12 cellular contexts compared by ENCODE assay signal in genomic region chr9:134413112-134413715, GRCh38.
DNase-seq lines count a peak whose midpoint lies in the region; ATAC-seq and TF ChIP-seq lines count a peak whose summit lies in the region.
"Had no signal": no experiment of that assay in that cellular context is flagged by ENCODE, and none has a peak within 500 bp of the region (broad histone marks: within the 10 kb centered on the region; RNA-seq: fewer than 3 reads in every experiment).

No MANE protein-coding gene starts in this region.

- H3K9me3 ChIP-seq in stomach: no peaks in the 10 kb centered on the region
- H3K9me3 ChIP-seq: Caco-2 had no signal

- H3K4me1 Mint-ChIP-seq in WTC11: peaks cover 6% of the 10 kb centered on the region; the same call in 1 of the 2 replicates

- H3K36me3 ChIP-seq in stomach: peaks cover 31 to 54% (median 45%) of the 10 kb centered on the region in 4 donors

- no peaks in the 10 kb centered on the region for H3K9me3 Mint-ChIP-seq in WTC11

- no peak overlapping the region for H3K4me3 Mint-ChIP-seq in WTC11

- no peak for ATAC-seq in WTC11

- no peak for TF ChIP-seq POLR2A in stomach (IDR thresholded peaks at IDR 0.05)

- intact Hi-C loops in stomach (cut with DNase I; ENCODE audit: low total_unique reads): no loop called here

- CTCF ChIA-PET in WTC11 (lab: Charles Lee): no interaction called here

- WGBS in stomach, 5 donors: 86 to 94% (median 88%) methylated on average over 7 to 13 of the region's 13 CpGs

- TF ChIP-seq CTCF in WTC11 (IDR thresholded peaks at IDR 0.05) (no peak), stomach (IDR thresholded peaks at IDR 0.05) (no peak)

- no peaks in the 10 kb centered on the region for H3K36me3 Mint-ChIP-seq in WTC11

- no peaks in the 10 kb centered on the region for H3K27me3 Mint-ChIP-seq in WTC11 (ENCODE audit: low read depth)

- peak overlapping the region; percentile 58 for H3K27ac ChIP-seq in layer of hippocampus (ENCODE audit: low read depth, low read length)
- H3K27ac ChIP-seq in stomach: peak overlapping the region in 3 of 5 donors; percentile 15 to 67 (median 53)
- H3K27ac ChIP-seq: 22Rv1 had no signal

- H3K4me1 ChIP-seq in stomach: peaks cover 52 to 80% (median 70%) of the 10 kb centered on the region in 4 donors

- peak overlapping the region; percentile 84; the same call in 1 of the 2 replicates for H3K27ac Mint-ChIP-seq in WTC11

- POLR2A ChIA-PET in WTC11 (lab: Charles Lee): no interaction called here

- H3K4me3 ChIP-seq in stomach: no peak overlapping the region

- DNase-seq in DMS79 treated with DMSO at 0.1 percent for 48 hours (lab: John Stamatoyannopoulos, UW) (peak; percentile 24), DMS79 (lab: John Stamatoyannopoulos, UW) (no peak), WTC11 (ENCODE audit: low spot score) (no peak), stomach (no peak), NOMO-1 treated with DMSO at 0.1 percent for 48 hours (lab: John Stamatoyannopoulos, UW; ENCODE audit: unreplicated experiment) (no peak)
- no peak for DNase-seq in activated CD4-positive, alpha-beta T cell treated with anti-CD3 and anti-CD28 coated beads for 48 hours
- no peak for DNase-seq in activated naive CD4-positive, alpha-beta T cell treated with Interleukin-2 at 50 U/mL for 16 hours
- DNase-seq: activated T-cell treated with anti-CD3 and anti-CD28 coated beads, Interleukin-2, amount 50 U/mL, for 1 hour; KBM-7 had no signal

- no peaks in the 10 kb centered on the region for H3K27me3 ChIP-seq in layer of hippocampus (ENCODE audit: control insufficient read depth, insufficient read depth, low read length)
- H3K27me3 ChIP-seq in stomach: no peaks in the 10 kb centered on the region

- no peak for TF ChIP-seq EP300 in stomach (IDR thresholded peaks at IDR 0.05)

TF ChIP-seq in WTC11, 78 proteins besides CTCF, POLR2A, EP300 and RAD21:
- TF ChIP-seq, protein P1, sequence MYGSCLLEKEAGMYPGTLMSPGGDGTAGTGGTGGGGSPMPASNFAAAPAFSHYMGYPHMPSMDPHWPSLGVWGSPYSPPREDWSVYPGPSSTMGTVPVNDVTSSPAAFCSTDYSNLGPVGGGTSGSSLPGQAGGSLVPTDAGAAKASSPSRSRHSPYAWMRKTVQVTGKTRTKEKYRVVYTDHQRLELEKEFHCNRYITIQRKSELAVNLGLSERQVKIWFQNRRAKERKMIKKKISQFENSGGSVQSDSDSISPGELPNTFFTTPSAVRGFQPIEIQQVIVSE (CRISPR knock-in tag; IDR thresholded peaks at IDR 0.05; ENCODE audit: borderline replicate concordance): no peak
- TF ChIP-seq ZNF423 (CRISPR knock-in tag; IDR thresholded peaks at IDR 0.05) (no peak), CREM (CRISPR knock-in tag; IDR thresholded peaks at IDR 0.05) (no peak), ZNF317 (CRISPR knock-in tag; IDR thresholded peaks at IDR 0.05; ENCODE audit: borderline replicate concordance, low read depth) (no peak), IRF2 (CRISPR knock-in tag; IDR thresholded peaks at IDR 0.05; ENCODE audit: borderline replicate concordance, low read depth) (no peak), ELF4 (CRISPR knock-in tag; IDR thresholded peaks at IDR 0.05; ENCODE audit: low read depth) (no peak), ZNF121 (CRISPR knock-in tag; IDR thresholded peaks at IDR 0.05) (no peak), ZSCAN18 (CRISPR knock-in tag; IDR thresholded peaks at IDR 0.05) (no peak), HMGA2 (CRISPR knock-in tag; IDR thresholded peaks at IDR 0.05) (no peak), SMAD4 (CRISPR knock-in tag; IDR thresholded peaks at IDR 0.05) (no peak), MLX (CRISPR knock-in tag; IDR thresholded peaks at IDR 0.05) (no peak), CBFB (CRISPR knock-in tag; IDR thresholded peaks at IDR 0.05; ENCODE audit: low read depth) (no peak)
- TF ChIP-seq, protein P2, sequence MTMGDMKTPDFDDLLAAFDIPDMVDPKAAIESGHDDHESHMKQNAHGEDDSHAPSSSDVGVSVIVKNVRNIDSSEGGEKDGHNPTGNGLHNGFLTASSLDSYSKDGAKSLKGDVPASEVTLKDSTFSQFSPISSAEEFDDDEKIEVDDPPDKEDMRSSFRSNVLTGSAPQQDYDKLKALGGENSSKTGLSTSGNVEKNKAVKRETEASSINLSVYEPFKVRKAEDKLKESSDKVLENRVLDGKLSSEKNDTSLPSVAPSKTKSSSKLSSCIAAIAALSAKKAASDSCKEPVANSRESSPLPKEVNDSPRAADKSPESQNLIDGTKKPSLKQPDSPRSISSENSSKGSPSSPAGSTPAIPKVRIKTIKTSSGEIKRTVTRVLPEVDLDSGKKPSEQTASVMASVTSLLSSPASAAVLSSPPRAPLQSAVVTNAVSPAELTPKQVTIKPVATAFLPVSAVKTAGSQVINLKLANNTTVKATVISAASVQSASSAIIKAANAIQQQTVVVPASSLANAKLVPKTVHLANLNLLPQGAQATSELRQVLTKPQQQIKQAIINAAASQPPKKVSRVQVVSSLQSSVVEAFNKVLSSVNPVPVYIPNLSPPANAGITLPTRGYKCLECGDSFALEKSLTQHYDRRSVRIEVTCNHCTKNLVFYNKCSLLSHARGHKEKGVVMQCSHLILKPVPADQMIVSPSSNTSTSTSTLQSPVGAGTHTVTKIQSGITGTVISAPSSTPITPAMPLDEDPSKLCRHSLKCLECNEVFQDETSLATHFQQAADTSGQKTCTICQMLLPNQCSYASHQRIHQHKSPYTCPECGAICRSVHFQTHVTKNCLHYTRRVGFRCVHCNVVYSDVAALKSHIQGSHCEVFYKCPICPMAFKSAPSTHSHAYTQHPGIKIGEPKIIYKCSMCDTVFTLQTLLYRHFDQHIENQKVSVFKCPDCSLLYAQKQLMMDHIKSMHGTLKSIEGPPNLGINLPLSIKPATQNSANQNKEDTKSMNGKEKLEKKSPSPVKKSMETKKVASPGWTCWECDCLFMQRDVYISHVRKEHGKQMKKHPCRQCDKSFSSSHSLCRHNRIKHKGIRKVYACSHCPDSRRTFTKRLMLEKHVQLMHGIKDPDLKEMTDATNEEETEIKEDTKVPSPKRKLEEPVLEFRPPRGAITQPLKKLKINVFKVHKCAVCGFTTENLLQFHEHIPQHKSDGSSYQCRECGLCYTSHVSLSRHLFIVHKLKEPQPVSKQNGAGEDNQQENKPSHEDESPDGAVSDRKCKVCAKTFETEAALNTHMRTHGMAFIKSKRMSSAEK (CRISPR knock-in tag; IDR thresholded peaks at IDR 0.05; ENCODE audit: borderline replicate concordance): no peak
- TF ChIP-seq, protein P3, sequence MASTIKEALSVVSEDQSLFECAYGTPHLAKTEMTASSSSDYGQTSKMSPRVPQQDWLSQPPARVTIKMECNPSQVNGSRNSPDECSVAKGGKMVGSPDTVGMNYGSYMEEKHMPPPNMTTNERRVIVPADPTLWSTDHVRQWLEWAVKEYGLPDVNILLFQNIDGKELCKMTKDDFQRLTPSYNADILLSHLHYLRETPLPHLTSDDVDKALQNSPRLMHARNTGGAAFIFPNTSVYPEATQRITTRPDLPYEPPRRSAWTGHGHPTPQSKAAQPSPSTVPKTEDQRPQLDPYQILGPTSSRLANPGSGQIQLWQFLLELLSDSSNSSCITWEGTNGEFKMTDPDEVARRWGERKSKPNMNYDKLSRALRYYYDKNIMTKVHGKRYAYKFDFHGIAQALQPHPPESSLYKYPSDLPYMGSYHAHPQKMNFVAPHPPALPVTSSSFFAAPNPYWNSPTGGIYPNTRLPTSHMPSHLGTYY (CRISPR knock-in tag; IDR thresholded peaks at IDR 0.05): no peak
- TF ChIP-seq, protein P4, sequence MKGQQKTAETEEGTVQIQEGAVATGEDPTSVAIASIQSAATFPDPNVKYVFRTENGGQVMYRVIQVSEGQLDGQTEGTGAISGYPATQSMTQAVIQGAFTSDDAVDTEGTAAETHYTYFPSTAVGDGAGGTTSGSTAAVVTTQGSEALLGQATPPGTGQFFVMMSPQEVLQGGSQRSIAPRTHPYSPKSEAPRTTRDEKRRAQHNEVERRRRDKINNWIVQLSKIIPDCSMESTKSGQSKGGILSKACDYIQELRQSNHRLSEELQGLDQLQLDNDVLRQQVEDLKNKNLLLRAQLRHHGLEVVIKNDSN (CRISPR knock-in tag; IDR thresholded peaks at IDR 0.05): no peak
